In the genomic region with DNA sequence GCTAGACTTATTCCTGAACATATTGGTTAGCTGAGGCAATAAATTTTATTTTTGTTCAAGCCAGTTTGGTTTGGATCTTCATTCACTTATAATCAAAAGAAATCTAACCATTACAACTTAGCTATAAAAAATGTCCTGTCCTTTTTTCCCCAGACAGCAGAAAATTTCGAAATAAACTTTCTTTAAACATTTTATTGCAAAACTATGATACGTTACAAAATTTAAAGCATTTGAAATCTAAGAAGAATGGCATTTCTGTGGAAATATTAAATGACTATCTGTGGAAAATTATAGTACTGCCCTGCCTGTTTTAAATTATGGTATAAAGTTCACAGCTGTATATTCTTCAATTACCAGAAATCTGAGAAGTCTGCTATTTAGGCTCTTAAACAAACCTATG, we compare ENCODE assay signal across 22 cellular contexts.
"Had no signal": no experiment of that assay in that cellular context is flagged by ENCODE, and none has a peak within 500 bp of the region (broad histone marks: within the 10 kb centered on the region; RNA-seq: fewer than 3 reads in every experiment).

No MANE protein-coding gene starts in this region.

- H3K36me3 ChIP-seq: adrenal gland, gastroesophageal sphincter, heart left ventricle, neutrophil, right lobe of liver, thoracic aorta, upper lobe of left lung had no signal

- ATAC-seq: activated CD4-positive, alpha-beta T cell treated with anti-CD3 and anti-CD28 coated beads for 36 hours; activated naive CD4-positive, alpha-beta T cell treated with anti-CD3 and anti-CD28 coated beads, Interleukin-2, amount 50 U/mL, for 72 hours; activated T-helper 17 cell treated with anti-CD3 and anti-CD28 coated beads, Interleukin-2, amount 50 U/mL, for 72 hours; gastroesophageal sphincter; heart left ventricle; left colon; right lobe of liver had no signal

- H3K27me3 ChIP-seq: adrenal gland, gastroesophageal sphincter, heart left ventricle, neutrophil, right lobe of liver, upper lobe of left lung had no signal

- H3K4me3 ChIP-seq: adrenal gland, gastroesophageal sphincter, heart left ventricle, right lobe of liver, smooth muscle cell, thoracic aorta, upper lobe of left lung had no signal

- DNase-seq: activated B cell treated with CpG ODN at 0.5 μM for 24 hours; activated CD4-positive, alpha-beta T cell treated with anti-CD3 and anti-CD28 coated beads for 36 hours; activated CD4-positive, alpha-beta T cell treated with anti-CD3 and anti-CD28 coated beads, Interleukin-2, amount 50 U/mL, for 4 hours; activated CD8-positive, alpha-beta memory T cell treated with anti-CD3 and anti-CD28 coated beads for 24 hours; activated CD8-positive, alpha-beta memory T cell treated with anti-CD3 and anti-CD28 coated beads, Interleukin-2, amount 50 U/mL, for 4 hours; activated T-cell treated with anti-CD3 and anti-CD28 coated beads, Interleukin-2, amount 50 U/mL, for 24 hours; adrenal gland; cortex of kidney; heart left ventricle; left colon; right lobe of liver; stimulated activated CD4-positive, alpha-beta T cell treated with anti-CD3 and anti-CD28 coated beads, Interleukin-15, amount 100 ng/mL, for 24 hours; stimulated activated naive CD4-positive, alpha-beta T cell; T1000; upper lobe of left lung had no signal

- H3K4me1 ChIP-seq: adrenal gland, gastroesophageal sphincter, heart left ventricle, right lobe of liver, upper lobe of left lung had no signal

- H3K27ac ChIP-seq: adrenal gland, epithelial cell of prostate, gastroesophageal sphincter, heart left ventricle, neutrophil, right lobe of liver, thoracic aorta, upper lobe of left lung had no signal

- H3K4me2 ChIP-seq: smooth muscle cell had no signal

- H3K9me3 ChIP-seq: adrenal gland, gastroesophageal sphincter, neutrophil, right lobe of liver, thoracic aorta, upper lobe of left lung had no signal
